8 cellular contexts compared by ENCODE assay signal in the genomic region with DNA sequence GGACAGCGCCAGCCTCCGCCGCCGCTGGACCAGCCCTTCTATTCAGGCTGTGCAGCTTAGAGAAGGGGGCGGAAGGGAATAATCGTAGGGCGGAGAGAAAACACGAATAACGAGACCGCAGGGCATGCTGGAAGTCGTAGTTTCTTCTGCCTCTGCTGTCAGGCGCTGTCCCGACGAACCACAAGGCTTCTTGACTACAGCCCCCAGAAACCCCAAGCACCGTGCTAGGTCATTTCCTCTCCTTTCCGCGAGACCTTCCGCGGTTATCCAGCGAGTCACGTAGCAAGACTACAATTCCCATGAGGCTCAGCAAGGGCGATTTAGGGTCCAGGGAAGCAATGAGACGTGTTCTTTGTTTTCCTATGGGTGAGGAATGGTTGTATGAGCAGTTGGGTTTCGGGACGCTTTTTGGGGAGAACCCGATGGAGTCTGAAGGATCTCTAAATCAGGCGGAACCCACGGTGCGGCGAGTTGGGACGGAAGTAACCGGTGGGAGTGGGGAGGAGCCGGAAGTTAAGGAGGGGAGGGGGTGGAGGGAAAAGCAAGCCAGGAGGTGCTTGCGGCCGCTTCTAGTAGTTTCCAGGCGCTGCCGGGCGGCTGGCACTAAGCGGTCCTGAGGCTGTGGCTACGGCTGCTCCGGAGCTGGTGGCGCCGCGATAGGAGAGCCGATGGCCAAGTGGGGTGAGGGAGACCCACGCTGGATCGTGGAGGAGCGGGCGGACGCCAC. TPM values are rescaled to one million over a fixed set of nuclear protein-coding genes. Genes with fewer than 3 reads are reported as not detected.
DNase-seq lines count a peak whose midpoint lies in the region; ATAC-seq, FAIRE-seq and TF ChIP-seq lines count a peak whose summit lies in the region.

A gene (plus strand): TSS at position 572 of the 727 bp plus-strand sequence. CDS start 97 bp downstream, at position 669.
A gene (minus strand): TSS at position 80 of the 727 bp plus-strand sequence. CDS start 3,499 bp downstream, outside the sequence.

- no peaks in the 10 kb centered on the region for H3K9me3 ChIP-seq in hepatocyte (ENCODE audit: low read depth)

- DNase-seq in GM18507 (ENCODE audit: extremely low spot score, insufficient read length, low read depth) (peak; percentile 78), NCI-H2029 treated with DMSO at 0.1 percent for 48 hours (lab: John Stamatoyannopoulos, UW) (peak; percentile 79), T-helper 9 cell (peak; percentile 85), astrocyte of the cerebellum (ENCODE audit: low read depth) (peak; percentile 99), hepatocyte (ENCODE audit: low spot score) (peak; percentile 98), renal cortical epithelial cell (ENCODE audit: low read depth) (peak; percentile 99), cortex of kidney (lab: John Stamatoyannopoulos, UW) (no peak)

- no peaks in the 10 kb centered on the region for H3K9me2 ChIP-seq in hepatocyte (replicated peaks; ENCODE audit: insufficient read depth)

- H3K27ac ChIP-seq in hepatocyte = peak within 1 kb of the TSS; percentile 96

- H2AFZ ChIP-seq in hepatocyte = peak within 1 kb of the TSS; percentile 91

- H3K4me3 ChIP-seq in astrocyte of the cerebellum (ENCODE audit: low read depth, low read length) = peak within 1 kb of the TSS; percentile 98
- H3K4me3 ChIP-seq in hepatocyte = peak within 1 kb of the TSS; percentile 71

- peaks cover 12% of the 10 kb centered on the region for H3K4me1 ChIP-seq in hepatocyte (ENCODE audit: insufficient read depth)

- H4K20me1 ChIP-seq in hepatocyte (ENCODE audit: insufficient read depth, poor library complexity, severe bottlenecking) = peaks cover 10% of the 10 kb centered on the region

- no peak for TF ChIP-seq CTCF in astrocyte of the cerebellum (IDR thresholded peaks at IDR 0.05; ENCODE audit: low read depth, low read length, missing control alignments)
- TF ChIP-seq CTCF in hepatocyte (IDR thresholded peaks at IDR 0.05; ENCODE audit: poor library complexity) = no peak

- H3K79me2 ChIP-seq in hepatocyte = peaks cover 52% of the 10 kb centered on the region

- FAIRE-seq in GM18507 (lab: Jason Lieb, UNC) = peak; percentile 97

- peaks cover 5% of the 10 kb centered on the region for H3K36me3 ChIP-seq in hepatocyte (replicated peaks; ENCODE audit: insufficient read depth, low read depth)

- peak; percentile 93 for ATAC-seq in HG02981 (IDR thresholded peaks at IDR 0.05; ENCODE audit: unreplicated experiment)

- peak within 1 kb of the TSS; percentile 93 for H3K4me2 ChIP-seq in hepatocyte

- in situ Hi-C loops in astrocyte of the cerebellum (cut with HindIII; ENCODE audit: low sequenced_read_pairs) = no loop called here

- H3K27me3 ChIP-seq in hepatocyte = no peaks in the 10 kb centered on the region

- under 1% methylated on average over 47 of the region's 50 CpGs for WGBS in hepatocyte (ENCODE audit: low lambda C conversion rate, missing lambda C conversion rate)

RNA-seq across cellular contexts. Expression of the first gene that starts in this region (rescaled TPM):
- total RNA-seq in hepatocyte (111 and 126 TPM in 2 replicates), renal cortical epithelial cell (95.9 and 179 TPM in 2 replicates)
- polyA plus RNA-seq in hepatocyte = 127 and 128 TPM in 2 replicates

RNA-seq across cellular contexts. Expression of the second gene that starts in this region (rescaled TPM):
- total RNA-seq in hepatocyte (22.6 and 29.2 TPM in 2 replicates), renal cortical epithelial cell (20.7 and 26.8 TPM in 2 replicates)
- polyA plus RNA-seq in hepatocyte = 11.7 and 13.0 TPM in 2 replicates
